8 cellular contexts compared by ENCODE assay signal in the genomic region with DNA sequence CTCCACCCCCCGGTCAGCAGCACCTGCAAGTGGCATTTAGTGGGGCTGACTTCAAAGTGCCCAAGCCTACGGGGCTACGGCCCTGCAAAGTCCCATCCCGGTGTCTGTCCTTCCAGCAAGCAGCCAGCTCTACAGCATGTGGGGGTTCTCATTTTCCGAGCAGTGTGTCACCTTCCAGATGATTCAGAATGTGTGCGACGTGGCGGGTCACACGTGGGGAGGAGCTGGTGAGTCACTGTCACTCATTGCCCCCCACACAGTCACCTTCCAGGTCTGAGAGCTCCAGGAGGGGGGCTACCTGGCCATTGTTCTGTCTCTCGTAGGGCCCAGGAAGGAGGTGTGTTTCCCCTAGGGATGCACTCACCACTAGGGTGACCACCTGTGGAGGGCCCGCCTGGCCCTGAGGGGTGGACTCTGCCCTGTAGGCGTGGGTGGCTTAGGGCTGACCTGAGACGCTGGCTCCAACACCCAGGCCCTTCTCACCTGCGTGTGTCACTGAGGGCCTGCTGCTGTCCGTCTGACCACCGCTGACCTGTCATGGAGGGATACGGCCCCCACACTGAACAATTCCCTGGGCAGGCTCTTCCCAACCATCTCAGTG.
DNase-seq lines count a peak whose midpoint lies in the region; ATAC-seq and TF ChIP-seq lines count a peak whose summit lies in the region.

No MANE protein-coding gene starts in this region.

- H3K36me3 Mint-ChIP-seq in endodermal cell (ENCODE audit: low read depth): peaks cover 8% of the 10 kb centered on the region

- H3K27me3 Mint-ChIP-seq in endodermal cell (ENCODE audit: insufficient read depth): no peaks in the 10 kb centered on the region

- H3K9me3 ChIP-seq in KOPT-K1 (ENCODE audit: insufficient read depth, low read length, poor library complexity, severe bottlenecking) (no peaks in the 10 kb centered on the region), endodermal cell (ENCODE audit: control insufficient read depth, low read length) (no peaks in the 10 kb centered on the region)

- WGBS in endodermal cell (ENCODE audit: insufficient coverage in 1 of 2, insufficient read length in 1 of 2), 2 experiments: 90 to 92% methylated on average over 13 to 17 of the region's 17 CpGs

- no peak overlapping the region for H3K27ac Mint-ChIP-seq in endodermal cell

- ATAC-seq in HG02885 (IDR thresholded peaks at IDR 0.05; ENCODE audit: poor library complexity, unreplicated experiment): no peak

- H3K4me3 Mint-ChIP-seq in endodermal cell: no peak overlapping the region

- no peaks in the 10 kb centered on the region for H3K4me1 ChIP-seq in endodermal cell (ENCODE audit: control insufficient read depth, insufficient read depth, low read length)

- peak overlapping the region; percentile 25 for H3K27ac ChIP-seq in KOPT-K1 (ENCODE audit: low read depth, low read length, poor library complexity, severe bottlenecking)
- no peak overlapping the region for H3K27ac ChIP-seq in endodermal cell (ENCODE audit: low read depth, low read length)

- H3K9ac ChIP-seq in endodermal cell (ENCODE audit: extremely low read depth, low read length, poor library complexity, severe bottlenecking): no peak overlapping the region

- H3K4me1 Mint-ChIP-seq in endodermal cell: peaks cover 8% of the 10 kb centered on the region

- peak; percentile 87 for DNase-seq in activated CD8-positive, alpha-beta memory T cell treated with anti-CD3 and anti-CD28 coated beads, Interleukin-2, amount 50 U/mL, for 4 hours
- no peak for DNase-seq in endodermal cell
- DNase-seq in stimulated activated CD8-positive, alpha-beta memory T cell treated with anti-CD3 and anti-CD28 coated beads, Interleukin-4, amount 100 ng/mL, for 48 hours: peak; percentile 88
- DNase-seq in COLO829 (ENCODE audit: low spot score): no peak
- DNase-seq in NOMO-1 treated with DMSO at 0.1 percent for 48 hours (lab: John Stamatoyannopoulos, UW; ENCODE audit: unreplicated experiment): no peak
- no peak for DNase-seq in NCI-H1417 treated with DMSO at 0.1 percent for 48 hours (lab: John Stamatoyannopoulos, UW)

- peak; percentile 37 for TF ChIP-seq CTCF in endodermal cell (conservative IDR thresholded peaks at IDR 0.05)

- H3K9me3 Mint-ChIP-seq in endodermal cell: peaks cover 3% of the 10 kb centered on the region

- H3K4me3 ChIP-seq in endodermal cell (ENCODE audit: low read length): no peak overlapping the region

- H3K27me3 ChIP-seq in endodermal cell (ENCODE audit: control insufficient read depth, insufficient read depth, low read length, poor library complexity, severe bottlenecking): no peaks in the 10 kb centered on the region

- H3K36me3 ChIP-seq in KOPT-K1 (ENCODE audit: insufficient read depth, low read length) (peaks cover 83% of the 10 kb centered on the region), endodermal cell (ENCODE audit: control insufficient read depth, insufficient read depth, low read length) (no peaks in the 10 kb centered on the region)

Comparison
In these comparisons a context has a peak if more than half of its experiments do, and no peak if none do; other contexts are left out.
1. DNase-seq: peak in activated CD8-positive, alpha-beta memory T cell treated with anti-CD3 and anti-CD28 coated beads, Interleukin-2, amount 50 U/mL, for 4 hours (single experiment) and stimulated activated CD8-positive, alpha-beta memory T cell treated with anti-CD3 and anti-CD28 coated beads, Interleukin-4, amount 100 ng/mL, for 48 hours (single experiment); none in endodermal cell (single experiment), COLO829 (single experiment), NOMO-1 treated with DMSO at 0.1 percent for 48 hours (single experiment) and NCI-H1417 treated with DMSO at 0.1 percent for 48 hours (single experiment).